In the genomic region with DNA sequence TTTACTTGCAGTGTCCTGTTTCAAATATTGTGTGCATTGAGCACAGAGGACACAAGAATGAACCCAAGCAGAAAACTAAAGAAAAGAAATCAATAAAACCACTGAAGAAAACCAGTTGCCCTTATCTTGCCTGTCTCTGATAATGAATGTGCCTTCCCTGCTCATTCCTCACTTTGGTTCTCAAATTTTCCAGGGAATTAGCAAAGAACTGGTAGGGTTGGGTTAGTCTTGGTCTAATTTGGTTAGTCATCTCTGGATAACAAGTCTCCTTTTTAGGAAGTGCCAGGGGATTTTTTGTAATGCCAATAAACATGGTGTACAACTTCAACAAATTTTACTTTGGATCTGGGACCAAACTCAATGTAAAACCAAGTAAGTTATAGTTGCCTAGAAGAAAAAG, we compare ENCODE assay signal across 14 cellular contexts.
DNase-seq lines count a peak whose midpoint lies in the region; ATAC-seq and TF ChIP-seq lines count a peak whose summit lies in the region.
"Had no signal": no experiment of that assay in that cellular context is flagged by ENCODE, and none has a peak within 500 bp of the region (broad histone marks: within the 10 kb centered on the region; RNA-seq: fewer than 3 reads in every experiment).

No MANE protein-coding gene starts in this region.

- no peaks in the 10 kb centered on the region for H3K27me3 ChIP-seq in A673 (replicated peaks; ENCODE audit: insufficient read depth, low read depth, low read length, poor library complexity)
- H3K27me3 ChIP-seq in CD8-positive, alpha-beta T cell (ENCODE audit: insufficient read depth, low read length) = no peaks in the 10 kb centered on the region

- no TSS peak for BruUV-seq in A673 (replicated peaks; lab: Mats Ljungman, UMichigan)

- intact Hi-C loops in A673 (cut with micrococcal nuclease; ENCODE audit: unreplicated experiment) = no loop called here
- intact Hi-C loops in CD8-positive, alpha-beta T cell (cut with DNase I, micrococcal nuclease) = loop anchor here in 1 of 2 experiments (1.0 to 5.0 kb wide), 2 partner anchors 12 to 601 kb away; no protein-coding TSS in a partner anchor

- CTCF ChIA-PET in A673 (lab: Charles Lee) = no interaction called here
- CTCF ChIA-PET in CD8-positive, alpha-beta T cell (lab: Charles Lee) = interaction anchor here (0.6 to 2.5 kb wide), 4 partner anchors 8 to 33 kb away, joined by 3 to 17 read pairs (median 10); no protein-coding TSS in a partner anchor
- CTCF ChIA-PET in activated CD8-positive, alpha-beta T cell treated with anti-CD3 and anti-CD28 coated beads, Interleukin-2, amount 10 ng/mL, durations not matched to agents 7 days and 5 days (lab: Charles Lee) = interaction anchor here (1.8 to 2.6 kb wide), 2 partner anchors 8 to 14 kb away, joined by 10 to 11 read pairs; no protein-coding TSS in a partner anchor

- DNase-seq in A673 (ENCODE audit: low spot score) (no peak), memory B cell (ENCODE audit: low spot score in 2 of 2) (no peak), activated gamma-delta T cell treated with Interleukin-2 at 50 U/mL for 16 hours (no peak), KBM-7 (no peak), amygdala (lab: John Stamatoyannopoulos, UW) (no peak)
- no peak for DNase-seq in CD8-positive, alpha-beta T cell
- no peak for DNase-seq in activated CD8-positive, alpha-beta T cell treated with anti-CD3 and anti-CD28 coated beads, Interleukin-2, amount 10 ng/mL, durations not matched to agents 7 days and 5 days
- DNase-seq: DMS153, foreskin melanocyte, left ventricle myocardium inferior, NCI-H1436 treated with DMSO at 0.1 percent for 48 hours, NCI-H2227 treated with DMSO at 0.1 percent for 48 hours, substantia nigra had no signal

- H3K4me1 Mint-ChIP-seq in CD8-positive, alpha-beta T cell (ENCODE audit: low read depth) = peaks cover 90% of the 10 kb centered on the region
- H3K4me1 Mint-ChIP-seq in activated CD8-positive, alpha-beta T cell treated with anti-CD3 and anti-CD28 coated beads, Interleukin-2, amount 10 ng/mL, durations not matched to agents 7 days and 5 days (ENCODE audit: low read depth) = peaks cover 90% of the 10 kb centered on the region
- peaks cover 54% of the 10 kb centered on the region for H3K4me1 Mint-ChIP-seq in memory B cell

- H3K4me1 ChIP-seq in A673 (ENCODE audit: insufficient read depth, low read length, poor library complexity, severe bottlenecking) = peaks cover 52% of the 10 kb centered on the region
- H3K4me1 ChIP-seq in CD8-positive, alpha-beta T cell (ENCODE audit: insufficient read depth, low read length) = peaks cover 92% of the 10 kb centered on the region

- no peak overlapping the region for H3K4me3 ChIP-seq in A673 (ENCODE audit: low read depth, low read length, poor library complexity, severe bottlenecking)
- H3K4me3 ChIP-seq in CD8-positive, alpha-beta T cell (ENCODE audit: low read depth, low read length) = peak overlapping the region; percentile 61
- H3K4me3 ChIP-seq: left ventricle myocardium inferior had no signal

- no peaks in the 10 kb centered on the region for H3K36me3 ChIP-seq in A673 (ENCODE audit: insufficient read depth, low read length, poor library complexity, severe bottlenecking)
- peaks cover 27% of the 10 kb centered on the region for H3K36me3 ChIP-seq in CD8-positive, alpha-beta T cell (ENCODE audit: insufficient read depth, low read length)
- H3K36me3 ChIP-seq: left ventricle myocardium inferior had no signal

- ATAC-seq in CD8-positive, alpha-beta T cell = no peak
- no peak for ATAC-seq in activated CD8-positive, alpha-beta T cell treated with anti-CD3 and anti-CD28 coated beads, Interleukin-2, amount 10 ng/mL, durations not matched to agents 7 days and 5 days
- ATAC-seq in memory B cell (ENCODE audit: low read depth) (no peak), GM19035 (IDR thresholded peaks at IDR 0.05; ENCODE audit: unreplicated experiment) (no peak)

- H3K27me3 Mint-ChIP-seq in CD8-positive, alpha-beta T cell (ENCODE audit: low read depth) = no peaks in the 10 kb centered on the region
- no peaks in the 10 kb centered on the region for H3K27me3 Mint-ChIP-seq in activated CD8-positive, alpha-beta T cell treated with anti-CD3 and anti-CD28 coated beads, Interleukin-2, amount 10 ng/mL, durations not matched to agents 7 days and 5 days (ENCODE audit: low read depth)
- H3K27me3 Mint-ChIP-seq in memory B cell = no peaks in the 10 kb centered on the region

- no peak for TF ChIP-seq CTCF in A673 (conservative IDR thresholded peaks at IDR 0.05; ENCODE audit: low read depth, low read length)
- TF ChIP-seq CTCF in CD8-positive, alpha-beta T cell (IDR thresholded peaks at IDR 0.05) = no peak

- peak overlapping the region; percentile 86 for H3K4me3 Mint-ChIP-seq in CD8-positive, alpha-beta T cell
- peak overlapping the region; percentile 89 for H3K4me3 Mint-ChIP-seq in activated CD8-positive, alpha-beta T cell treated with anti-CD3 and anti-CD28 coated beads, Interleukin-2, amount 10 ng/mL, durations not matched to agents 7 days and 5 days
- H3K4me3 Mint-ChIP-seq in memory B cell = no peak overlapping the region

- no peaks in the 10 kb centered on the region for H3K9me3 Mint-ChIP-seq in CD8-positive, alpha-beta T cell
- no peaks in the 10 kb centered on the region for H3K9me3 Mint-ChIP-seq in activated CD8-positive, alpha-beta T cell treated with anti-CD3 and anti-CD28 coated beads, Interleukin-2, amount 10 ng/mL, durations not matched to agents 7 days and 5 days (ENCODE audit: insufficient read depth)
- H3K9me3 Mint-ChIP-seq in memory B cell = no peaks in the 10 kb centered on the region

- POLR2A ChIA-PET in A673 (lab: Charles Lee; ENCODE audit: low non-redundant PET) = no interaction called here
- POLR2A ChIA-PET in CD8-positive, alpha-beta T cell (lab: Charles Lee) = interaction anchor here (0.9 to 26.7 kb wide), 6 partner anchors 9 to 671 kb away, joined by 3 to 472 read pairs (median 4); no protein-coding TSS in a partner anchor
- POLR2A ChIA-PET in activated CD8-positive, alpha-beta T cell treated with anti-CD3 and anti-CD28 coated beads, Interleukin-2, amount 10 ng/mL, durations not matched to agents 7 days and 5 days (lab: Charles Lee) = interaction anchor here (1.8 to 28.1 kb wide), 5 partner anchors 10 to 37 kb away, joined by 8 to 904 read pairs (median 381); no protein-coding TSS in a partner anchor

- peaks cover 89% of the 10 kb centered on the region for H3K36me3 Mint-ChIP-seq in CD8-positive, alpha-beta T cell
- H3K36me3 Mint-ChIP-seq in activated CD8-positive, alpha-beta T cell treated with anti-CD3 and anti-CD28 coated beads, Interleukin-2, amount 10 ng/mL, durations not matched to agents 7 days and 5 days (ENCODE audit: low read depth) = peaks cover 97% of the 10 kb centered on the region
- H3K36me3 Mint-ChIP-seq in memory B cell = peaks cover 2% of the 10 kb centered on the region

- H3K27ac ChIP-seq in A673 (ENCODE audit: low read depth, low read length, poor library complexity, severe bottlenecking) = peak overlapping the region; percentile 83
- peak overlapping the region; percentile 58 for H3K27ac ChIP-seq in CD8-positive, alpha-beta T cell (ENCODE audit: low read depth, low read length)
- H3K27ac ChIP-seq: left ventricle myocardium inferior had no signal

- no peaks in the 10 kb centered on the region for H3K9me3 ChIP-seq in A673 (ENCODE audit: low read depth, low read length, poor library complexity, severe bottlenecking)
- H3K9me3 ChIP-seq in CD8-positive, alpha-beta T cell (ENCODE audit: low read length) = no peaks in the 10 kb centered on the region
- H3K9me3 ChIP-seq: left ventricle myocardium inferior had no signal

- in situ Hi-C loops in KBM-7 (cut with MboI; ENCODE audit: low pct_unique_long_range_greater_than_20kb, low sequenced_read_pairs) = no loop called here

- peak overlapping the region; percentile 99 for H3K27ac Mint-ChIP-seq in CD8-positive, alpha-beta T cell
- peak overlapping the region; percentile 96 for H3K27ac Mint-ChIP-seq in activated CD8-positive, alpha-beta T cell treated with anti-CD3 and anti-CD28 coated beads, Interleukin-2, amount 10 ng/mL, durations not matched to agents 7 days and 5 days
- peak overlapping the region; percentile 92 for H3K27ac Mint-ChIP-seq in memory B cell
